ENCODE assay signal across 15 cellular contexts in the genomic region with DNA sequence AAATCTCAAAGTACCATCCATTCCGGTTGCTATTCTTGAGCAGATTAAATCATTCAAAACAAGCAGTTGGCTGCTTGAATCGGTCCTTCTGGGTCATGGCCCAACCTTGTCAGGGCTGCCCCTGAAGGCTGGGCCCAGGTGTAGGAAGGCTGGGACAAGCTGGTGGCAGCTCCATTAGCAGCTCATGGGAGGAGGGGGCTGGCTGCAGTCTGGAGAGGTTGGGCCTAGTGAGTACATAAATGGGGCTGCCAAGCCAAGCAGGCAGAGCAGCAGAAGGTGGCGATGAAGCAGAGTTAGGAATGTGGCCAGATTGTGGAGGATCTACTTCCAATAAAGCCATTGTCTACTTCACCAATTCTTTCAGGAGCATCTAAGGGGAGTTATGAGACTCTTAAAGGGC.
DNase-seq lines count a peak whose midpoint lies in the region; ATAC-seq lines count a peak whose summit lies in the region.
"Had no signal": no experiment of that assay in that cellular context is flagged by ENCODE, and none has a peak within 500 bp of the region (broad histone marks: within the 10 kb centered on the region; RNA-seq: fewer than 3 reads in every experiment).

No MANE protein-coding gene starts in this region.

- no peak overlapping the region for H3K27ac Mint-ChIP-seq in activated T-helper 17 cell treated with anti-CD3 and anti-CD28 coated beads, Interleukin-2, amount 50 U/mL, for 72 hours
- H3K27ac Mint-ChIP-seq: activated naive CD8-positive, alpha-beta T cell treated with anti-CD3 and anti-CD28 coated beads, Interleukin-2, amount 10 ng/mL, durations not matched to agents 7 days and 5 days; T-helper 17 cell had no signal

- H3K4me3 Mint-ChIP-seq in activated T-helper 17 cell treated with anti-CD3 and anti-CD28 coated beads, Interleukin-2, amount 50 U/mL, for 72 hours = no peak overlapping the region
- H3K4me3 Mint-ChIP-seq: activated naive CD8-positive, alpha-beta T cell treated with anti-CD3 and anti-CD28 coated beads, Interleukin-2, amount 10 ng/mL, durations not matched to agents 7 days and 5 days; nephron; T-helper 17 cell had no signal

- H3K4me1 Mint-ChIP-seq in activated T-helper 17 cell treated with anti-CD3 and anti-CD28 coated beads, Interleukin-2, amount 50 U/mL, for 72 hours = no peaks in the 10 kb centered on the region
- H3K4me1 Mint-ChIP-seq: activated naive CD8-positive, alpha-beta T cell treated with anti-CD3 and anti-CD28 coated beads, Interleukin-2, amount 10 ng/mL, durations not matched to agents 7 days and 5 days; nephron; T-helper 17 cell had no signal

- H3K36me3 Mint-ChIP-seq in activated T-helper 17 cell treated with anti-CD3 and anti-CD28 coated beads, Interleukin-2, amount 50 U/mL, for 72 hours (ENCODE audit: low read depth) = no peaks in the 10 kb centered on the region
- H3K36me3 Mint-ChIP-seq: activated naive CD8-positive, alpha-beta T cell treated with anti-CD3 and anti-CD28 coated beads, Interleukin-2, amount 10 ng/mL, durations not matched to agents 7 days and 5 days had no signal

- ATAC-seq in activated T-helper 17 cell treated with anti-CD3 and anti-CD28 coated beads, Interleukin-2, amount 50 U/mL, for 72 hours (replicated peaks) = no peak
- no peak for ATAC-seq in GM21447 (IDR thresholded peaks at IDR 0.05; ENCODE audit: unreplicated experiment)
- ATAC-seq: T-helper 17 cell had no signal

- H3K9me3 Mint-ChIP-seq in activated T-helper 17 cell treated with anti-CD3 and anti-CD28 coated beads, Interleukin-2, amount 50 U/mL, for 72 hours = no peaks in the 10 kb centered on the region
- H3K9me3 Mint-ChIP-seq: activated naive CD8-positive, alpha-beta T cell treated with anti-CD3 and anti-CD28 coated beads, Interleukin-2, amount 10 ng/mL, durations not matched to agents 7 days and 5 days; nephron had no signal

- DNase-seq in COLO668 (lab: John Stamatoyannopoulos, UW; ENCODE audit: unreplicated experiment) = peak; percentile 39
- DNase-seq in NCI-H146 (lab: John Stamatoyannopoulos, UW) = peak; percentile 90
- peak; percentile 89 for DNase-seq in NCI-H748 (lab: John Stamatoyannopoulos, UW; ENCODE audit: unreplicated experiment)
- peak; percentile 53 for DNase-seq in islet precursor cell
- no peak for DNase-seq in mucosa of gallbladder (ENCODE audit: low spot score)
- no peak for DNase-seq in NCI-H2081 treated with DMSO at 0.1 percent for 48 hours (lab: John Stamatoyannopoulos, UW)
- DNase-seq: activated naive CD8-positive, alpha-beta T cell treated with anti-CD3 and anti-CD28 coated beads, Interleukin-2, amount 10 ng/mL, durations not matched to agents 7 days and 5 days; activated T-cell treated with anti-CD3 and anti-CD28 coated beads for 4 hours; sigmoid colon; stimulated activated CD4-positive, alpha-beta T cell treated with anti-CD3 and anti-CD28 coated beads, Interleukin-2, amount 100 ng/mL, for 48 hours; stimulated activated CD8-positive, alpha-beta memory T cell treated with anti-CD3 and anti-CD28 coated beads, Interleukin-4, amount 100 ng/mL, for 48 hours; T-helper 17 cell had no signal

- peaks cover 3% of the 10 kb centered on the region for H3K27me3 Mint-ChIP-seq in activated T-helper 17 cell treated with anti-CD3 and anti-CD28 coated beads, Interleukin-2, amount 50 U/mL, for 72 hours
- H3K27me3 Mint-ChIP-seq: activated naive CD8-positive, alpha-beta T cell treated with anti-CD3 and anti-CD28 coated beads, Interleukin-2, amount 10 ng/mL, durations not matched to agents 7 days and 5 days; T-helper 17 cell had no signal

Comparison
In these comparisons a context has a peak if more than half of its experiments do, and no peak if none do; other contexts are left out.
1. DNase-seq: peak in COLO668 (single experiment), NCI-H146 (single experiment), NCI-H748 (single experiment) and islet precursor cell (single experiment); none in mucosa of gallbladder (single experiment) and NCI-H2081 treated with DMSO at 0.1 percent for 48 hours (single experiment).